8 cellular contexts compared by ENCODE assay signal in the genomic region with DNA sequence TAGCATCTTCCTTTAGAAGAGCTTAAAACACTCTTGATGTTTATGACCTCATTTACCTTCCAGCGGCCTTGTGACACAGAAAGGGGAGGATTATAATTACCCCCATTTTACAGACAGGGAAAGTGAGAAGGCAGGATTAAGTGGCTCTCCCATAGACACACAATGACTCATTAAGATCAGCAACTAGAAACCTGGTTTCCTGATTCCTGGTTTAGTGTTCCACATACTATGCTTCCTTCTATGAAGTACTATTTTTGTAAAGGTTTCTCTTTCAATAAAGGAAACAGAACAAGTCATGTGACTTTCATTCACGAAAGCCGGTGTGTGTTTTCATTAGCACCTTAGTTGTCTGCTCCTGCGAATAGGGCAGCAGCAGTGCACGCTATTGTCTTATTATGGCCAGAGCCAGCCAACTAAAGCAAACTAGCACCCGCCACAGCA. TPM values are rescaled to one million over a fixed set of nuclear protein-coding genes. Genes with fewer than 3 reads are reported as not detected.
A peak's percentile ranks its signal among the peaks of the same experiment; 100 is the strongest.
DNase-seq lines count a peak whose midpoint lies in the region; ATAC-seq and TF ChIP-seq lines count a peak whose summit lies in the region.

No MANE protein-coding gene starts in this region.

- intact Hi-C loops in mucosa of descending colon (cut with DNase I, micrococcal nuclease): no loop called here

- TF ChIP-seq POLR2A in NB4 (IDR thresholded peaks at IDR 0.05; ENCODE audit: extremely low read depth, insufficient read length) (no peak), GM18505 (IDR thresholded peaks at IDR 0.05; ENCODE audit: borderline replicate concordance, extremely low read depth, insufficient read depth, insufficient read length) (no peak)

- no peak for TF ChIP-seq CTCF in NB4 (IDR thresholded peaks at IDR 0.05; ENCODE audit: low read depth, low read length)
- TF ChIP-seq CTCF in astrocyte of the cerebellum (IDR thresholded peaks at IDR 0.05; ENCODE audit: low read depth, low read length, missing control alignments): no peak
- TF ChIP-seq CTCF in mucosa of descending colon (IDR thresholded peaks at IDR 0.05): no peak

- peak; percentile 93 for ATAC-seq in mucosa of descending colon
- no peak for ATAC-seq in HG02938 (IDR thresholded peaks at IDR 0.05; ENCODE audit: unreplicated experiment)
- ATAC-seq in GM18505 (IDR thresholded peaks at IDR 0.05; ENCODE audit: unreplicated experiment): no peak
- no peak for ATAC-seq in HG03039 (IDR thresholded peaks at IDR 0.05; ENCODE audit: unreplicated experiment)

- no peaks in the 10 kb centered on the region for H3K36me3 ChIP-seq in mucosa of descending colon (ENCODE audit: low read depth)

- DNase-seq in DMS53 treated with DMSO at 0.1 percent for 48 hours (lab: John Stamatoyannopoulos, UW; ENCODE audit: unreplicated experiment) (peak; percentile 58), NB4 (ENCODE audit: low read depth) (peak; percentile 60), astrocyte of the cerebellum (ENCODE audit: low read depth) (no peak), mucosa of descending colon (peak in 1 of 3 donors; percentile 37), DMS 273 treated with DMSO at 0.1 percent for 48 hours (lab: John Stamatoyannopoulos, UW) (no peak)

- peaks cover 28% of the 10 kb centered on the region for H3K4me1 ChIP-seq in mucosa of descending colon (ENCODE audit: low read depth)

- H3K9me3 ChIP-seq in mucosa of descending colon: no peaks in the 10 kb centered on the region

- peak overlapping the region; percentile 68 for H3K4me3 ChIP-seq in NB4 (ENCODE audit: low read depth, low read length)
- peak overlapping the region; percentile 11 for H3K4me3 ChIP-seq in astrocyte of the cerebellum (ENCODE audit: low read depth, low read length)
- H3K4me3 ChIP-seq in mucosa of descending colon: no peak overlapping the region

- in situ Hi-C loops in astrocyte of the cerebellum (cut with HindIII; ENCODE audit: low sequenced_read_pairs): no loop called here

RNA-seq across cellular contexts. Expression of a gene that starts 8.3 kb away (rescaled TPM):
- total RNA-seq in mucosa of descending colon: 10 to 100 TPM; 14.0 to 31.4 (median 23.7) TPM

Comparison
In these comparisons a context has a peak if more than half of its experiments do, and no peak if none do; other contexts are left out.
1. DNase-seq: peak in DMS53 treated with DMSO at 0.1 percent for 48 hours (single experiment) and NB4 (single experiment); none in astrocyte of the cerebellum (single experiment) and DMS 273 treated with DMSO at 0.1 percent for 48 hours (single experiment).